In the genomic region with DNA sequence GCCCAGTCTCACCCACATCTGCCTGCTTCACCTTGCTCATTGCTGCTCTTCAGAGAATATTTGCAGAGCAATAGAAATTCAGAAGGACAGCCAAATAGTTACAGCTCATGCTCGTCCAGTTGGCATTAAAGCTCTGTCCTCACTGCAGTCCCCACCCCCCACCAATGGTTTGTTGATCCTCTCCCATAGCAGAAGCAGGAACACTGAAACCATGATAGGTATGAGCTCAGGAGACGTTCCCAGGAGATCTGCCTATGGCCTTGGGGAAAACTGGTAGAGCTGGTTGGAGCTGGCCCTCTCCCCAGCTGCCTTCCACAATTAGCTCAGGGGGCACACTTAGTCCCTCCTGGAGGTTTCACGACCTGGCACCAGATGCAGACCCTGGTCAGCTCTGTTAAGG, we compare ENCODE assay signal across 24 cellular contexts.
DNase-seq lines count a peak whose midpoint lies in the region; FAIRE-seq and TF ChIP-seq lines count a peak whose summit lies in the region.
"Had no signal": no experiment of that assay in that cellular context is flagged by ENCODE, and none has a peak within 500 bp of the region (broad histone marks: within the 10 kb centered on the region; RNA-seq: fewer than 3 reads in every experiment).

No MANE protein-coding gene starts in this region.

- H3K27ac ChIP-seq in C4-2B (peak overlapping the region; percentile 42), endodermal cell (ENCODE audit: low read depth, low read length) (no peak overlapping the region)
- H3K27ac ChIP-seq: right atrium auricular region, upper lobe of left lung had no signal

- WGBS in endodermal cell (ENCODE audit: insufficient coverage in 1 of 2, insufficient read length in 1 of 2), 2 experiments: 84 to 86% methylated on average over 2 to 3 of the region's 3 CpGs

- H3K27me3 Mint-ChIP-seq in endodermal cell (ENCODE audit: insufficient read depth): no peaks in the 10 kb centered on the region
- H3K27me3 Mint-ChIP-seq in mesothelial cell of epicardium (ENCODE audit: low read depth): no peaks in the 10 kb centered on the region
- H3K27me3 Mint-ChIP-seq: activated naive CD8-positive, alpha-beta T cell had no signal

- DNase-seq in NCI-H2029 (lab: John Stamatoyannopoulos, UW) (peak; percentile 87), endodermal cell (peak; percentile 48), mesothelial cell of epicardium (ENCODE audit: low spot score in 2 of 2, unreplicated experiment in 2 of 2) (peak in 1 of 2 experiments; percentile 40), inferior parietal cortex (ENCODE audit: extremely low spot score) (no peak), D721Med (ENCODE audit: insufficient read length, low spot score) (no peak), NCI-H446 treated with DMSO at 0.1 percent for 48 hours (lab: John Stamatoyannopoulos, UW) (no peak), HCEC 1CT (no peak)
- DNase-seq: BE2C; COR-L47; foreskin melanocyte; GOT3; hypothalamus; KBM-7; MV-4-11; NCI-H1930; NCI-H446; NK-92 treated with Interleukin-12 subunit alpha and Interleukin-12 subunit beta, amount 100 ng/mL, for 24 hours; upper lobe of left lung had no signal

- H3K4me3 ChIP-seq in endodermal cell (ENCODE audit: low read length): no peak overlapping the region
- H3K4me3 ChIP-seq: right atrium auricular region, upper lobe of left lung had no signal

- peaks cover 3% of the 10 kb centered on the region for H3K4me1 Mint-ChIP-seq in endodermal cell
- peaks cover 6% of the 10 kb centered on the region for H3K4me1 Mint-ChIP-seq in mesothelial cell of epicardium

- no peaks in the 10 kb centered on the region for H3K9me3 ChIP-seq in endodermal cell (ENCODE audit: control insufficient read depth, low read length)
- H3K9me3 ChIP-seq: BE2C, right atrium auricular region, upper lobe of left lung had no signal

- peaks cover 3% of the 10 kb centered on the region for H3K9me3 Mint-ChIP-seq in endodermal cell
- no peaks in the 10 kb centered on the region for H3K9me3 Mint-ChIP-seq in mesothelial cell of epicardium
- H3K9me3 Mint-ChIP-seq: T-helper 1 cell treated with Interleukin-12 subunit alpha and Interleukin-12 subunit beta and Interleukin-4 antibody, amounts not matched to agents 30 μg/mL and 1 μg/mL, for 36 hours had no signal

- no peaks in the 10 kb centered on the region for H3K36me3 Mint-ChIP-seq in endodermal cell (ENCODE audit: low read depth)
- H3K36me3 Mint-ChIP-seq in mesothelial cell of epicardium: no peaks in the 10 kb centered on the region
- H3K36me3 Mint-ChIP-seq: activated naive CD8-positive, alpha-beta T cell had no signal

- H3K27me3 ChIP-seq in endodermal cell (ENCODE audit: control insufficient read depth, insufficient read depth, low read length, poor library complexity, severe bottlenecking): no peaks in the 10 kb centered on the region
- H3K27me3 ChIP-seq: BE2C, right atrium auricular region, upper lobe of left lung had no signal

- TF ChIP-seq CTCF in C4-2B (conservative IDR thresholded peaks at IDR 0.05) (no peak), endodermal cell (conservative IDR thresholded peaks at IDR 0.05) (no peak), mesothelial cell of epicardium (IDR thresholded peaks at IDR 0.05; ENCODE audit: unreplicated experiment) (no peak), D721Med (IDR thresholded peaks at IDR 0.05; ENCODE audit: insufficient read depth, missing control alignments) (no peak)

- H3K4me3 Mint-ChIP-seq in endodermal cell (no peak overlapping the region), mesothelial cell of epicardium (no peak overlapping the region)
- H3K4me3 Mint-ChIP-seq: activated naive CD8-positive, alpha-beta T cell; T-helper 1 cell treated with Interleukin-12 subunit alpha and Interleukin-12 subunit beta and Interleukin-4 antibody, amounts not matched to agents 30 μg/mL and 1 μg/mL, for 36 hours had no signal

- no peaks in the 10 kb centered on the region for H3K36me3 ChIP-seq in endodermal cell (ENCODE audit: control insufficient read depth, insufficient read depth, low read length)
- H3K36me3 ChIP-seq: BE2C, right atrium auricular region, upper lobe of left lung had no signal

- FAIRE-seq in D721Med (lab: Jason Lieb, UNC): no peak
- FAIRE-seq: astrocyte, islet of Langerhans had no signal

- no peaks in the 10 kb centered on the region for H3K4me1 ChIP-seq in endodermal cell (ENCODE audit: control insufficient read depth, insufficient read depth, low read length)
- H3K4me1 ChIP-seq: BE2C, right atrium auricular region, upper lobe of left lung had no signal

- no peak overlapping the region for H3K27ac Mint-ChIP-seq in endodermal cell
- H3K27ac Mint-ChIP-seq in mesothelial cell of epicardium: peak overlapping the region; percentile 94
- H3K27ac Mint-ChIP-seq: activated naive CD8-positive, alpha-beta T cell; T-helper 1 cell treated with Interleukin-12 subunit alpha and Interleukin-12 subunit beta and Interleukin-4 antibody, amounts not matched to agents 30 μg/mL and 1 μg/mL, for 36 hours had no signal

- no peak overlapping the region for H3K9ac ChIP-seq in endodermal cell (ENCODE audit: extremely low read depth, low read length, poor library complexity, severe bottlenecking)

Comparison
In these comparisons a context has a peak if more than half of its experiments do, and no peak if none do; other contexts are left out.
1. DNase-seq: peak in NCI-H2029 (single experiment) and endodermal cell (single experiment); none in inferior parietal cortex (single experiment), D721Med (single experiment), NCI-H446 treated with DMSO at 0.1 percent for 48 hours (single experiment) and HCEC 1CT (single experiment).